In the genomic region with DNA sequence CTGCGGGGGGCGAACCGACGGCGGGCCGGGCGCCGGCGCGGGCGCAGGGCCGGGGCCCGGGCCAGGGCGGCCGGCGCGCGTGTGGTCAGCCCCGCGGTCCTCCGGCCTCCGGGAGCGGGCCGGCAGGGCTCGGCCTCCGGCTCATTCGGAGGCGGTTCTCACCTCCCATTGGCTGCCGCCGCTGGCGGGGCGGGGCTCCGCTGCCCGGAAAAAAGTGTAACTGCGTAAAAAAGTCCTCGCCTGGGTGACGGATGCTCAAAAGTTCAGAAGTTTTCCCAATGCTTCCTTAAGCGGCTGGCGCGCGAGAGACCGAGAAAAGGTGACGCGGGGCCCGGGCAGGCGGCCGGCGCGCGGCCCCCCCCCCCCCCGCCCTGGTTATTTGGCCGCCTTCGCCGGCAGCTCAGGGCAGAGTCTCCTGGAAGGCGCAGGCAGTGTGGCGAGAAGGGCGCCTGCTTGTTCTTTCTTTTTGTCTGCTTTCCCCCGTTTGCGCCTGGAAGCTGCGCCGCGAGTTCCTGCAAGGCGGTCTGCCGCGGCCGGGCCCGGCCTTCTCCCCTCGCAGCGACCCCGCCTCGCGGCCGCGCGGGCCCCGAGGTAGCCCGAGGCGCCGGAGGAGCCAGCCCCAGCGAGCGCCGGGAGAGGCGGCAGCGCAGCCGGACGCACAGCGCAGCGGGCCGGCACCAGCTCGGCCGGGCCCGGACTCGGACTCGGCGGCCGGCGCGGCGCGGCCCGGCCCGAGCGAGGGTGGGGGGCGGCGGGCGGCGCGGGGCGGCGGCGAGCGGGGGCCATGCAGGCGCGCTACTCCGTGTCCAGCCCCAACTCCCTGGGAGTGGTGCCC, we compare ENCODE assay signal across 8 cellular contexts. TPM values are rescaled to one million over a fixed set of nuclear protein-coding genes. Genes with fewer than 3 reads are reported as not detected.
DNase-seq lines count a peak whose midpoint lies in the region; ATAC-seq and TF ChIP-seq lines count a peak whose summit lies in the region.

A gene (plus strand): TSS at position 254 of the 835 bp plus-strand sequence. CDS start 531 bp downstream, at position 785.

- H3K4me1 ChIP-seq in HUES64 (ENCODE audit: insufficient read depth, low read length), result peaks cover 23% of the 10 kb centered on the region
- peaks cover 0 to 27% (median 14%) of the 10 kb centered on the region in 4 donors for H3K4me1 ChIP-seq in right lobe of liver
- H3K4me1 ChIP-seq in stomach smooth muscle (ENCODE audit: control insufficient read depth, insufficient read depth, low read length), result peaks cover 25% of the 10 kb centered on the region

- WGBS in HUES64, result under 1% methylated on average over 115 of the region's 115 CpGs
- WGBS in right lobe of liver (ENCODE audit: insufficient coverage, low coverage, low lambda C conversion rate, missing lambda C conversion rate), result 0% methylated on average over 12 of the region's 115 CpGs

- no peak within 1 kb of the TSS for H3K27ac ChIP-seq in HUES64 (ENCODE audit: low read depth, low read length)
- peak within 1 kb of the TSS in 55 of 59 donors; percentile 9 to 96 (median 77) for H3K27ac ChIP-seq in dorsolateral prefrontal cortex
- peak within 1 kb of the TSS in 1 of 3 donors; percentile 72 for H3K27ac ChIP-seq in right lobe of liver
- H3K27ac ChIP-seq in stomach smooth muscle (ENCODE audit: low read length), result no peak within 1 kb of the TSS

- H3K4me3 ChIP-seq in HUES64 (ENCODE audit: low read length) (peak within 1 kb of the TSS; percentile 50), dorsolateral prefrontal cortex (peak within 1 kb of the TSS; percentile 11 to 71 (median 50)), right lobe of liver (peak within 1 kb of the TSS; percentile 42 to 59 (median 57)), stomach smooth muscle (ENCODE audit: low read length in 2 of 2) (peak within 1 kb of the TSS; percentile 12 to 70)

- intact Hi-C loops in dorsolateral prefrontal cortex (cut with DNase I) (loop anchor here (10.0 kb wide), 4 partner anchors 245 to 1085 kb away; no protein-coding TSS in a partner anchor), right lobe of liver (cut with DNase I) (loop anchor here (5.0 to 10.0 kb wide), 5 partner anchors 495 to 1025 kb away; no protein-coding TSS in a partner anchor)

- DNase-seq in DMS153 (lab: John Stamatoyannopoulos, UW), result peak; percentile 34
- DNase-seq in SW480 (ENCODE audit: low spot score), result peak; percentile 81
- DNase-seq in dorsolateral prefrontal cortex, result peak in 1 of 10 donors; percentile 26
- peak; percentile 87 to 89 (median 87) for DNase-seq in right lobe of liver

- H3K9me3 ChIP-seq in HUES64 (ENCODE audit: insufficient read depth, low read depth, low read length) (no peaks in the 10 kb centered on the region), right lobe of liver (no peaks in the 10 kb centered on the region), stomach smooth muscle (ENCODE audit: control insufficient read depth in 2 of 2, low read length in 2 of 2) (no peaks in the 10 kb centered on the region)

- H3K9ac ChIP-seq in HUES64 (ENCODE audit: low read depth, low read length), result no peak within 1 kb of the TSS
- H3K9ac ChIP-seq in stomach smooth muscle (ENCODE audit: low read length in 2 of 2), result no peak within 1 kb of the TSS

- TF ChIP-seq POLR2A in right lobe of liver (IDR thresholded peaks at IDR 0.05), result peak; percentile 21

- H3K27me3 ChIP-seq in HUES64 (ENCODE audit: insufficient read depth, low read length), result peaks cover 99% of the 10 kb centered on the region
- peaks cover 13 to 99% (median 89%) of the 10 kb centered on the region in 45 donors for H3K27me3 ChIP-seq in dorsolateral prefrontal cortex
- peaks cover 20 to 67% of the 10 kb centered on the region in 2 donors for H3K27me3 ChIP-seq in right lobe of liver
- peaks cover 65 to 91% of the 10 kb centered on the region in 2 donors for H3K27me3 ChIP-seq in stomach smooth muscle (ENCODE audit: control insufficient read depth in 1 of 2, insufficient read depth in 2 of 2, low read length in 2 of 2)

- no peaks in the 10 kb centered on the region for H3K36me3 ChIP-seq in HUES64 (ENCODE audit: insufficient read depth, low read length)
- H3K36me3 ChIP-seq in right lobe of liver, result no peaks in the 10 kb centered on the region
- H3K36me3 ChIP-seq in stomach smooth muscle (ENCODE audit: control insufficient read depth in 2 of 2, insufficient read depth in 2 of 2, low read length in 2 of 2), result no peaks in the 10 kb centered on the region

- ATAC-seq in GM19438 (IDR thresholded peaks at IDR 0.05; ENCODE audit: low read depth, unreplicated experiment) (peak; percentile 57), right lobe of liver (peak; percentile 87 to 90 (median 88)), GM18907 (IDR thresholded peaks at IDR 0.05; ENCODE audit: unreplicated experiment) (no peak)

- no peak for TF ChIP-seq CTCF in dorsolateral prefrontal cortex (IDR thresholded peaks at IDR 0.05 in 54 of 56, conservative IDR thresholded peaks at IDR 0.05 in 2 of 56; ENCODE audit: low read depth in 1 of 56, partially characterized antibody in 56 of 56)
- TF ChIP-seq CTCF in right lobe of liver (IDR thresholded peaks at IDR 0.05), result no peak

RNA-seq across cellular contexts. Expression of the gene that starts here (rescaled TPM):
- 2.2 TPM for polyA plus RNA-seq in HUES64 (2013, experiment 1 of 2)
- 3.5 TPM for polyA plus RNA-seq in HUES64 (2013, experiment 2 of 2)
- total RNA-seq in dorsolateral prefrontal cortex, result 10 to 100 TPM in 23 of 120 experiments, 1 to 10 TPM in 97; 2.7 to 22.9 (median 6.6) TPM
- under 1 TPM; 0.24 to 0.87 (median 0.50) TPM for total RNA-seq in right lobe of liver

Comparison
In these comparisons a context has a peak if more than half of its experiments do, and no peak if none do; other contexts are left out.
1. Peak in DNase-seq, ATAC-seq and H3K4me3 ChIP-seq in right lobe of liver; RNA of the gene not detected or under 1 TPM.
2. H3K27ac ChIP-seq: peak in dorsolateral prefrontal cortex (55 of 59); none in HUES64 (single experiment) and stomach smooth muscle (single experiment).
3. Peak in every context shown above with its lines, with median percentiles within 50 percentile points of each other: H3K4me3 ChIP-seq.